ENCODE assay signal across 23 cellular contexts in genomic region chr12:77102123-77102522, GRCh38. TPM values are rescaled to one million over a fixed set of nuclear protein-coding genes. Genes with fewer than 3 reads are reported as not detected.
"Had no signal": no experiment of that assay in that cellular context is flagged by ENCODE, and none has a peak within 500 bp of the region (broad histone marks: within the 10 kb centered on the region; RNA-seq: fewer than 3 reads in every experiment).

No MANE protein-coding gene starts in this region.

- DNase-seq: activated CD4-positive, alpha-beta T cell treated with anti-CD3 and anti-CD28 coated beads for 48 hours; activated CD4-positive, CD25-positive, alpha-beta regulatory T cell; activated CD8-positive, alpha-beta T cell treated with anti-CD3 and anti-CD28 coated beads for 36 hours; activated effector memory CD4-positive, alpha-beta T cell treated with Interleukin-2 at 50 U/mL for 16 hours; activated naive CD4-positive, alpha-beta T cell treated with anti-CD3 and anti-CD28 coated beads, Interleukin-2, amount 10 ng/mL, durations not matched to agents 7 days and 5 days; activated T-cell treated with anti-CD3 and anti-CD28 coated beads, Interleukin-2, amount 50 U/mL, for 4 hours; effector CD8-positive, alpha-beta T cell; esophagus squamous epithelium; glutamatergic neuron; hypothalamus; kidney; occipital lobe; retina; stimulated activated CD4-positive, alpha-beta T cell treated with anti-CD3 and anti-CD28 coated beads, Interleukin-2, amount 100 ng/mL, for 48 hours; T-helper 1 cell; T-helper 9 cell; transverse colon; uterus had no signal

- H3K27ac Mint-ChIP-seq: activated CD8-positive, alpha-beta T cell treated with anti-CD3 and anti-CD28 coated beads for 36 hours; activated naive CD4-positive, alpha-beta T cell treated with anti-CD3 and anti-CD28 coated beads, Interleukin-2, amount 10 ng/mL, durations not matched to agents 7 days and 5 days; stimulated activated naive CD8-positive, alpha-beta T cell treated with anti-CD3 and anti-CD28 coated beads, Interleukin-15, Interleukin-2, amounts not matched to agents 100 ng/mL and 50 ng/mL, for 24 hours had no signal

- H3K9me3 ChIP-seq: ascending aorta, esophagus squamous epithelium, transverse colon, uterus had no signal

- H3K27me3 Mint-ChIP-seq: activated naive CD4-positive, alpha-beta T cell treated with anti-CD3 and anti-CD28 coated beads, Interleukin-2, amount 10 ng/mL, durations not matched to agents 7 days and 5 days had no signal

- H3K4me1 ChIP-seq: ascending aorta, esophagus squamous epithelium, transverse colon, uterus had no signal

- H3K36me3 Mint-ChIP-seq: activated naive CD4-positive, alpha-beta T cell treated with anti-CD3 and anti-CD28 coated beads, Interleukin-2, amount 10 ng/mL, durations not matched to agents 7 days and 5 days had no signal

- ATAC-seq: activated CD8-positive, alpha-beta T cell treated with anti-CD3 and anti-CD28 coated beads for 36 hours; activated T-cell treated with anti-CD3 and anti-CD28 coated beads, Interleukin-2, amount 50 U/mL, for 4 hours; left lobe of liver had no signal

- H3K27ac ChIP-seq: ascending aorta, esophagus squamous epithelium, foreskin keratinocyte, transverse colon, uterus had no signal

- H3K4me3 ChIP-seq: ascending aorta, esophagus squamous epithelium, lung, transverse colon, uterus had no signal

- H3K27me3 ChIP-seq: ascending aorta, esophagus squamous epithelium, foreskin keratinocyte, transverse colon, uterus had no signal

- H3K36me3 ChIP-seq: ascending aorta, esophagus squamous epithelium, transverse colon, uterus had no signal

- H3K4me3 Mint-ChIP-seq: activated CD8-positive, alpha-beta T cell treated with anti-CD3 and anti-CD28 coated beads for 36 hours; activated naive CD4-positive, alpha-beta T cell treated with anti-CD3 and anti-CD28 coated beads, Interleukin-2, amount 10 ng/mL, durations not matched to agents 7 days and 5 days; activated T-cell treated with anti-CD3 and anti-CD28 coated beads, Interleukin-2, amount 50 U/mL, for 4 hours; stimulated activated naive CD8-positive, alpha-beta T cell treated with anti-CD3 and anti-CD28 coated beads, Interleukin-15, Interleukin-2, amounts not matched to agents 100 ng/mL and 50 ng/mL, for 24 hours had no signal

- H3K4me1 Mint-ChIP-seq: activated naive CD4-positive, alpha-beta T cell treated with anti-CD3 and anti-CD28 coated beads, Interleukin-2, amount 10 ng/mL, durations not matched to agents 7 days and 5 days had no signal

- H3K9me3 Mint-ChIP-seq: activated CD8-positive, alpha-beta T cell treated with anti-CD3 and anti-CD28 coated beads for 36 hours; activated naive CD4-positive, alpha-beta T cell treated with anti-CD3 and anti-CD28 coated beads, Interleukin-2, amount 10 ng/mL, durations not matched to agents 7 days and 5 days; activated T-cell treated with anti-CD3 and anti-CD28 coated beads, Interleukin-2, amount 50 U/mL, for 4 hours; stimulated activated naive CD8-positive, alpha-beta T cell treated with anti-CD3 and anti-CD28 coated beads, Interleukin-15, Interleukin-2, amounts not matched to agents 100 ng/mL and 50 ng/mL, for 24 hours had no signal

RNA-seq across cellular contexts. Expression of gene E2F7, which starts 36.8 kb away (rescaled TPM):
- total RNA-seq: ascending aorta had no signal
